ENCODE assay signal across 8 cellular contexts in genomic region chr6:118893882-118894424, GRCh38. TPM values are rescaled to one million over a fixed set of nuclear protein-coding genes. Genes with fewer than 3 reads are reported as not detected.
A peak's percentile ranks its signal among the peaks of the same experiment; 100 is the strongest.
DNase-seq lines count a peak whose midpoint lies in the region; TF ChIP-seq lines count a peak whose summit lies in the region.

Gene ASF1A, plus strand, starts transcription at chr6:118894152. Its CDS starts 262 bp downstream, at chr6:118894414.

- TF ChIP-seq CTCF in GM20000 (IDR thresholded peaks at IDR 0.05; ENCODE audit: extremely low read depth, missing control alignments) = peak; percentile 50

- DNase-seq in COR-L47 (lab: John Stamatoyannopoulos, UW) (peak; percentile 87), GM20000 (ENCODE audit: low spot score) (peak; percentile 92), HT-29 (ENCODE audit: low spot score) (peak; percentile 94), lung microvascular endothelial cell (ENCODE audit: low read depth in 2 of 2) (peak; percentile 98)
- DNase-seq in NK-92 treated with Interleukin-12 subunit alpha and Interleukin-12 subunit beta, amount 100 ng/mL, for 24 hours (lab: John Stamatoyannopoulos, UW) = peak; percentile 94
- DNase-seq in activated CD8-positive, alpha-beta memory T cell treated with anti-CD3 and anti-CD28 coated beads for 24 hours = peak; percentile 96
- peak; percentile 89 for DNase-seq in effector CD8-positive, alpha-beta T cell (lab: John Stamatoyannopoulos, UW)
- DNase-seq in stimulated activated CD8-positive, alpha-beta memory T cell treated with anti-CD3 and anti-CD28 coated beads, Interleukin-12 subunit alpha, Interleukin-12 subunit beta, amount 100 ng/mL, for 1 hour (ENCODE audit: low read depth) = peak; percentile 87

RNA-seq across cellular contexts. Expression of gene ASF1A, which starts in this region (rescaled TPM):
- total RNA-seq in HT-29 (2014; rRNA removed; shearing (Covaris generic)) = 17.4 and 29.8 TPM in 2 replicates
- 16.5 and 19.2 TPM in 2 replicates for total RNA-seq in lung microvascular endothelial cell

Comparison
In these comparisons a context has a peak if more than half of its experiments do, and no peak if none do; other contexts are left out.
1. Peak in every context shown above with its lines: DNase-seq.